In genomic region chr17:51085150-51085805, GRCh38 we compare ENCODE assay signal across 13 cellular contexts. TPM values are rescaled to one million over a fixed set of nuclear protein-coding genes. Genes with fewer than 3 reads are reported as not detected.
DNase-seq lines count a peak whose midpoint lies in the region; ATAC-seq, FAIRE-seq and TF ChIP-seq lines count a peak whose summit lies in the region.
"Had no signal": no experiment of that assay in that cellular context is flagged by ENCODE, and none has a peak within 500 bp of the region (broad histone marks: within the 10 kb centered on the region; RNA-seq: fewer than 3 reads in every experiment).

No MANE protein-coding gene starts in this region.

- CTCF ChIA-PET in endothelial cell of umbilical vein (lab: Charles Lee) = interaction anchor here (0.8 to 2.7 kb wide), 6 partner anchors 17 to 84 kb away, joined by 3 to 13 read pairs (median 7); partner anchors contain the start of genes NME1 and SPAG9

- H3K9me1 ChIP-seq in endothelial cell of umbilical vein (replicated peaks; ENCODE audit: control insufficient read depth, extremely low read depth, insufficient read depth, low read length) = no peaks in the 10 kb centered on the region

- H3K4me1 ChIP-seq in RWPE2 (ENCODE audit: insufficient read depth, poor library complexity, severe bottlenecking) = peaks cover 28% of the 10 kb centered on the region
- H3K4me1 ChIP-seq in endothelial cell of umbilical vein (ENCODE audit: control insufficient read depth, extremely low read depth, insufficient read depth, low read length) = peaks cover 21% of the 10 kb centered on the region
- peaks cover 4% of the 10 kb centered on the region for H3K4me1 ChIP-seq in parathyroid adenoma

- H3K9me3 ChIP-seq in RWPE2 (ENCODE audit: severe bottlenecking) (no peaks in the 10 kb centered on the region), endothelial cell of umbilical vein (replicated peaks; ENCODE audit: control insufficient read depth, insufficient read depth, low read length) (no peaks in the 10 kb centered on the region), parathyroid adenoma (ENCODE audit: control insufficient read depth, low read length) (no peaks in the 10 kb centered on the region)
- H3K9me3 ChIP-seq: esophagus muscularis mucosa had no signal

- no peak for TF ChIP-seq POLR2A in endothelial cell of umbilical vein (IDR thresholded peaks at IDR 0.05; ENCODE audit: low read depth, low read length)

- peak; percentile 96 for FAIRE-seq in endothelial cell of umbilical vein (lab: Jason Lieb, UNC)
- FAIRE-seq: GM12892 had no signal

- POLR2A ChIA-PET in endothelial cell of umbilical vein (lab: Charles Lee) = no interaction called here

- H2AFZ ChIP-seq in endothelial cell of umbilical vein (ENCODE audit: low read depth, low read length) = no peak overlapping the region
- no peak overlapping the region for H2AFZ ChIP-seq in parathyroid adenoma

- DNase-seq in HS-5 (ENCODE audit: low read depth) = peak; percentile 47
- no peak for DNase-seq in RWPE2 (ENCODE audit: low spot score)
- peak; percentile 79 for DNase-seq in endothelial cell of umbilical vein (ENCODE audit: low read depth, low spot score)
- DNase-seq in iPS-NIHi11 (ENCODE audit: low spot score) = no peak
- no peak for DNase-seq in glomerular visceral epithelial cell (ENCODE audit: extremely low spot score)
- no peak for DNase-seq in head of caudate nucleus
- no peak for DNase-seq in NCI-H2029 treated with DMSO at 0.1 percent for 48 hours (lab: John Stamatoyannopoulos, UW)
- DNase-seq: activated naive CD8-positive, alpha-beta T cell treated with anti-CD3 and anti-CD28 coated beads for 36 hours; NCI-H2171 had no signal

- no TSS peak for BruUV-seq in endothelial cell of umbilical vein (replicated peaks; lab: Mats Ljungman, UMichigan)

- H3K27me3 ChIP-seq in RWPE2 (ENCODE audit: insufficient read depth, poor library complexity, severe bottlenecking) (no peaks in the 10 kb centered on the region), endothelial cell of umbilical vein (ENCODE audit: control insufficient read depth in 2 of 2, insufficient read depth in 2 of 2, low read length in 2 of 2) (no peaks in the 10 kb centered on the region), parathyroid adenoma (ENCODE audit: control insufficient read depth, insufficient read depth, low read length) (no peaks in the 10 kb centered on the region)
- H3K27me3 ChIP-seq: esophagus muscularis mucosa had no signal

- peak; percentile 50 for ATAC-seq in RWPE2 (ENCODE audit: low read depth)
- ATAC-seq: stimulated activated memory B cell treated with anti-CD40 and anti-IgM and Interleukin-4, amounts not matched to agents 10 μg/mL and 1 μg/mL and 100 μg/mL, for 72 hours had no signal

- no peak for TF ChIP-seq CTCF in RWPE2 (IDR thresholded peaks at IDR 0.05; ENCODE audit: poor library complexity, severe bottlenecking)
- TF ChIP-seq CTCF in endothelial cell of umbilical vein (IDR thresholded peaks at IDR 0.05; ENCODE audit: extremely low read depth in 1 of 2, insufficient read depth in 1 of 2, low read depth in 1 of 2, low read length in 2 of 2) = no peak
- TF ChIP-seq CTCF in parathyroid adenoma (IDR thresholded peaks at IDR 0.05) = no peak

- peaks cover 23% of the 10 kb centered on the region for H3K79me2 ChIP-seq in endothelial cell of umbilical vein (ENCODE audit: control insufficient read depth, insufficient read depth, low read length)
- H3K79me2 ChIP-seq in parathyroid adenoma = peaks cover 63% of the 10 kb centered on the region

- H3K9ac ChIP-seq in endothelial cell of umbilical vein (replicated peaks; ENCODE audit: extremely low read depth, insufficient read depth, low read length) = peak overlapping the region; percentile 46
- no peak overlapping the region for H3K9ac ChIP-seq in parathyroid adenoma

- H3K27ac ChIP-seq in RWPE2 (ENCODE audit: poor library complexity, severe bottlenecking) (peak overlapping the region; percentile 88), endothelial cell of umbilical vein (ENCODE audit: insufficient read depth, low read depth, low read length) (peak overlapping the region; percentile 48), parathyroid adenoma (peak overlapping the region; percentile 25)
- H3K27ac ChIP-seq: esophagus muscularis mucosa had no signal

- H3K4me2 ChIP-seq in endothelial cell of umbilical vein (ENCODE audit: insufficient read depth, low read length) (peak overlapping the region; percentile 84), parathyroid adenoma (ENCODE audit: low read length) (no peak overlapping the region)

- intact Hi-C loops in endothelial cell of umbilical vein (cut with micrococcal nuclease) = loop anchor here (1.0 to 5.0 kb wide), 2 partner anchors 37 to 68 kb away; partner anchors contain the start of genes NME1 and SPAG9
- intact Hi-C loops in head of caudate nucleus (cut with DNase I) = no loop called here

- H3K4me3 ChIP-seq in RWPE2 (ENCODE audit: severe bottlenecking) = peak overlapping the region; percentile 9
- H3K4me3 ChIP-seq in endothelial cell of umbilical vein (replicated peaks in 1 of 3; ENCODE audit: insufficient read depth in 1 of 3, low read depth in 1 of 3, low read length in 3 of 3) = peak overlapping the region in 1 of 3 experiments; percentile 32
- H3K4me3 ChIP-seq in parathyroid adenoma (ENCODE audit: low read depth, low read length) = no peak overlapping the region
- H3K4me3 ChIP-seq: esophagus muscularis mucosa had no signal

- dilution Hi-C loops in endothelial cell of umbilical vein (cut with MboI; ENCODE audit: extremely low pct_ligation_motif_present, low sequenced_read_pairs) = no loop called here

- peaks cover 8% of the 10 kb centered on the region for H4K20me1 ChIP-seq in endothelial cell of umbilical vein (replicated peaks; ENCODE audit: control insufficient read depth, extremely low read depth, insufficient read depth, low read length)

- H3K36me3 ChIP-seq in RWPE2 (ENCODE audit: low read depth) (no peaks in the 10 kb centered on the region), endothelial cell of umbilical vein (ENCODE audit: control insufficient read depth in 2 of 2, extremely low read depth in 1 of 2, insufficient read depth in 2 of 2, low read length in 2 of 2) (no peaks in the 10 kb centered on the region), parathyroid adenoma (ENCODE audit: control insufficient read depth, insufficient read depth, low read length) (no peaks in the 10 kb centered on the region)

TF ChIP-seq in endothelial cell of umbilical vein, 7 proteins besides CTCF, POLR2A, EP300 and RAD21:
- TF ChIP-seq POLR2AphosphoS5 (IDR thresholded peaks at IDR 0.05; ENCODE audit: insufficient read depth, low read depth, low read length) (no peak), MYC (IDR thresholded peaks at IDR 0.05; ENCODE audit: low read depth, low read length) (no peak), JUN (IDR thresholded peaks at IDR 0.05; ENCODE audit: borderline replicate concordance, insufficient read depth, insufficient read length, low read depth) (peak; percentile 68), GATA2 (IDR thresholded peaks at IDR 0.05; ENCODE audit: insufficient read depth, insufficient read length, low read depth, low read length) (peak; percentile 86)

RNA-seq across cellular contexts. Expression of gene SPAG9, which starts 35.4 kb away (rescaled TPM):
- 73.5 and 75.0 TPM in 2 replicates for total RNA-seq in endothelial cell of umbilical vein
- polyA plus RNA-seq in endothelial cell of umbilical vein = 13.1 and 16.5 TPM in 2 replicates
- polyA plus RNA-seq in endothelial cell of umbilical vein (2011; cell fraction: cytosol; rRNA removed) = 13.7 and 15.8 TPM in 2 replicates
- polyA plus RNA-seq in endothelial cell of umbilical vein (2011; cell fraction: nucleus; rRNA removed) = 88.6 and 102 TPM in 2 replicates
- 54.2 and 63.3 TPM in 2 replicates for polyA plus RNA-seq in endothelial cell of umbilical vein (2012)
- 80.7 and 108 TPM in 2 replicates for polyA minus RNA-seq in endothelial cell of umbilical vein
- polyA minus RNA-seq in endothelial cell of umbilical vein (2011; cell fraction: cytosol; rRNA and poly(A)+ RNA removed) = 26.9 TPM
- 99.5 and 126 TPM in 2 replicates for polyA minus RNA-seq in endothelial cell of umbilical vein (2011; cell fraction: nucleus; rRNA and poly(A)+ RNA removed)

Comparison
In these comparisons a context has a peak if more than half of its experiments do, and no peak if none do; other contexts are left out.
1. DNase-seq: peak in HS-5 (single experiment) and endothelial cell of umbilical vein (single experiment); none in RWPE2 (single experiment), iPS-NIHi11 (single experiment), glomerular visceral epithelial cell (single experiment), head of caudate nucleus (0 of 42) and NCI-H2029 treated with DMSO at 0.1 percent for 48 hours (single experiment).
2. H3K27ac ChIP-seq: peak in every context shown above with its lines; median percentile 88 in RWPE2; 48 in endothelial cell of umbilical vein; 25 in parathyroid adenoma.